ENCODE assay signal across 8 cellular contexts in genomic region chr13:40983269-40983668, GRCh38. TPM values are rescaled to one million over a fixed set of nuclear protein-coding genes. Genes with fewer than 3 reads are reported as not detected.
A peak's percentile ranks its signal among the peaks of the same experiment; 100 is the strongest.
DNase-seq lines count a peak whose midpoint lies in the region; ATAC-seq, FAIRE-seq and TF ChIP-seq lines count a peak whose summit lies in the region.

No MANE protein-coding gene starts in this region.

- no peak overlapping the region for H4K5ac ChIP-seq in IMR-90 (ENCODE audit: low read depth, low read length)

- no peak overlapping the region for H3K4ac ChIP-seq in IMR-90 (ENCODE audit: low read depth, low read length)

- H2AK5ac ChIP-seq in IMR-90 (ENCODE audit: low read depth, low read length) = no peak overlapping the region

- no peak overlapping the region for H2BK20ac ChIP-seq in IMR-90 (ENCODE audit: low read depth, low read length)

- CTCF ChIA-PET in IMR-90 (lab: Yijun Ruan, JAX) = interaction anchor here (1.0 kb wide), 1 partner anchor 9 kb away, joined by 3 read pairs; no protein-coding TSS in a partner anchor

- H3K4me2 ChIP-seq in IMR-90 (ENCODE audit: low read depth, low read length) = peak overlapping the region; percentile 27; the same call in 1 of the 2 replicates

- no TSS peak for BruUV-seq in IMR-90 (replicated peaks; lab: Mats Ljungman, UMichigan)

- H4K8ac ChIP-seq in IMR-90 (ENCODE audit: low read depth in 2 of 2, low read length in 2 of 2) = no peak overlapping the region

- H3K9me3 ChIP-seq in IMR-90 (ENCODE audit: control insufficient read depth, insufficient read depth, low read length) (no peaks in the 10 kb centered on the region), small intestine (ENCODE audit: control insufficient read depth, low read depth) (no peaks in the 10 kb centered on the region)

- H3K4me3 ChIP-seq in IMR-90 (ENCODE audit: insufficient read depth, low read depth, low read length) (no peak overlapping the region), small intestine (ENCODE audit: low read depth in 1 of 2, low read length in 2 of 2) (no peak overlapping the region)

- no peak overlapping the region for H3K14ac ChIP-seq in IMR-90 (replicated peaks; ENCODE audit: low read depth, low read length)

- H3K4me1 ChIP-seq in IMR-90 (ENCODE audit: control insufficient read depth, insufficient read depth, low read length) = peaks cover 5% of the 10 kb centered on the region; the same call in 1 of the 2 replicates
- H3K4me1 ChIP-seq in small intestine (ENCODE audit: control insufficient read depth in 2 of 2, insufficient read depth in 1 of 2, low read depth in 1 of 2, low read length in 1 of 2) = peaks cover 4 to 19% of the 10 kb centered on the region in 2 donors

- H3K27me3 Mint-ChIP-seq in activated T-helper 2 cell treated with anti-CD3 and anti-CD28 coated beads, Interferon-gamma antibody, Interleukin-2, Interleukin-4, amounts not matched to agents 10 μg/mL and 5 μg/mL and 100 μg/mL, durations not matched to agents 14 hours and 24 hours and 36 hours (ENCODE audit: low read depth) = no peaks in the 10 kb centered on the region

- H4K91ac ChIP-seq in IMR-90 (ENCODE audit: insufficient read depth, low read depth, low read length) = no peak overlapping the region

- H2BK5ac ChIP-seq in IMR-90 (ENCODE audit: low read depth, low read length, poor library complexity, severe bottlenecking) = peak overlapping the region; percentile 5

- H3K18ac ChIP-seq in IMR-90 (ENCODE audit: low read depth, low read length) = no peak overlapping the region

- no peak for ATAC-seq in IMR-90 (ENCODE audit: low read depth)
- ATAC-seq in GM21723 (IDR thresholded peaks at IDR 0.05; ENCODE audit: unreplicated experiment) = no peak
- no peak for ATAC-seq in GM21381 (IDR thresholded peaks at IDR 0.05; ENCODE audit: unreplicated experiment)
- ATAC-seq in HG03025 (IDR thresholded peaks at IDR 0.05; ENCODE audit: low FRiP score, unreplicated experiment) = no peak

- dilution Hi-C loops in IMR-90 (cut with HindIII; ENCODE audit: low sequenced_read_pairs, unreplicated experiment) = no loop called here

- no peak for TF ChIP-seq RAD21 in IMR-90 (IDR thresholded peaks at IDR 0.05; ENCODE audit: low read length)

- peaks cover 26 to 56% of the 10 kb centered on the region in 2 experiments for H3K79me1 ChIP-seq in IMR-90 (ENCODE audit: low read depth in 1 of 2, low read length in 2 of 2)

- POLR2A ChIA-PET in IMR-90 (lab: Charles Lee; ENCODE audit: unreplicated experiment) = no interaction called here

- no peak overlapping the region for H3K23ac ChIP-seq in IMR-90 (ENCODE audit: low read depth, low read length)

- no peaks in the 10 kb centered on the region for H3K27me3 ChIP-seq in IMR-90 (ENCODE audit: control insufficient read depth, insufficient read depth, low read length)
- H3K27me3 ChIP-seq in small intestine (ENCODE audit: control insufficient read depth in 2 of 2, insufficient read depth in 2 of 2, low read length in 2 of 2) = no peaks in the 10 kb centered on the region

- peak overlapping the region; percentile 93 for H3K27ac Mint-ChIP-seq in activated T-helper 2 cell treated with anti-CD3 and anti-CD28 coated beads, Interferon-gamma antibody, Interleukin-2, Interleukin-4, amounts not matched to agents 10 μg/mL and 5 μg/mL and 100 μg/mL, durations not matched to agents 14 hours and 24 hours and 36 hours

- H2AK9ac ChIP-seq in IMR-90 (replicated peaks; ENCODE audit: low read depth, low read length, poor library complexity) = no peak overlapping the region

- H3K36me3 Mint-ChIP-seq in activated T-helper 2 cell treated with anti-CD3 and anti-CD28 coated beads, Interferon-gamma antibody, Interleukin-2, Interleukin-4, amounts not matched to agents 10 μg/mL and 5 μg/mL and 100 μg/mL, durations not matched to agents 14 hours and 24 hours and 36 hours (ENCODE audit: low read depth) = peaks cover 40% of the 10 kb centered on the region

- no peaks in the 10 kb centered on the region for H3K9me3 Mint-ChIP-seq in activated T-helper 2 cell treated with anti-CD3 and anti-CD28 coated beads, Interferon-gamma antibody, Interleukin-2, Interleukin-4, amounts not matched to agents 10 μg/mL and 5 μg/mL and 100 μg/mL, durations not matched to agents 14 hours and 24 hours and 36 hours

- no peak for DNase-seq in IMR-90
- DNase-seq in activated T-helper 2 cell treated with anti-CD3 and anti-CD28 coated beads, Interferon-gamma antibody, Interleukin-2, Interleukin-4, amounts not matched to agents 10 μg/mL and 5 μg/mL and 100 μg/mL, durations not matched to agents 14 hours and 24 hours and 36 hours (ENCODE audit: low spot score) = no peak
- peak; percentile 37 for DNase-seq in globus pallidus (ENCODE audit: low spot score)
- DNase-seq in small intestine = no peak
- DNase-seq in NK-92 treated with Interleukin-12 subunit alpha and Interleukin-12 subunit beta, amount 100 ng/mL, for 24 hours (lab: John Stamatoyannopoulos, UW) = no peak

- FAIRE-seq in small intestine (lab: Jason Lieb, UNC) = no peak

- H3K56ac ChIP-seq in IMR-90 (ENCODE audit: extremely low read depth, insufficient read depth, low read length) = no peak overlapping the region

- H3K4me1 Mint-ChIP-seq in activated T-helper 2 cell treated with anti-CD3 and anti-CD28 coated beads, Interferon-gamma antibody, Interleukin-2, Interleukin-4, amounts not matched to agents 10 μg/mL and 5 μg/mL and 100 μg/mL, durations not matched to agents 14 hours and 24 hours and 36 hours (ENCODE audit: low read depth) = peaks cover 67% of the 10 kb centered on the region

- no peak overlapping the region for H2AFZ ChIP-seq in IMR-90 (replicated peaks; ENCODE audit: low read length, poor library complexity)

- TF ChIP-seq CTCF in IMR-90 (conservative IDR thresholded peaks at IDR 0.05; ENCODE audit: low read depth, low read length) = no peak

- in situ Hi-C loops in IMR-90 (cut with MboI; ENCODE audit: low sequenced_read_pairs) = no loop called here

- H3K27ac ChIP-seq in IMR-90 (ENCODE audit: insufficient read depth, low read length) (no peak overlapping the region), small intestine (ENCODE audit: low read depth in 1 of 2, low read length in 1 of 2) (peak overlapping the region; percentile 64 to 88)

- intact Hi-C loops in IMR-90 (cut with micrococcal nuclease) = no loop called here
- intact Hi-C loops in activated T-helper 2 cell treated with anti-CD3 and anti-CD28 coated beads, Interferon-gamma antibody, Interleukin-2, Interleukin-4, amounts not matched to agents 10 μg/mL and 5 μg/mL and 100 μg/mL, durations not matched to agents 14 hours and 24 hours and 36 hours (cut with micrococcal nuclease) = loop anchor here (2.0 to 5.0 kb wide), 4 partner anchors 14 to 196 kb away; partner anchors contain the start of genes SLC25A15 and WBP4

- no peak overlapping the region for H3K9ac ChIP-seq in IMR-90 (ENCODE audit: low read depth, low read length)

- H2BK120ac ChIP-seq in IMR-90 (ENCODE audit: low read depth, low read length) = no peak overlapping the region

- no peak overlapping the region for H2BK15ac ChIP-seq in IMR-90 (ENCODE audit: low read depth, low read length)

- H3K4me3 Mint-ChIP-seq in activated T-helper 2 cell treated with anti-CD3 and anti-CD28 coated beads, Interferon-gamma antibody, Interleukin-2, Interleukin-4, amounts not matched to agents 10 μg/mL and 5 μg/mL and 100 μg/mL, durations not matched to agents 14 hours and 24 hours and 36 hours (ENCODE audit: low read depth) = peak overlapping the region; percentile 70

- H3K9me1 ChIP-seq in IMR-90 (ENCODE audit: insufficient read depth, low read length) = peaks cover 3% of the 10 kb centered on the region

- H3K36me3 ChIP-seq in IMR-90 (ENCODE audit: control insufficient read depth, insufficient read depth, low read length) (peaks cover 5% of the 10 kb centered on the region; the same call in 1 of the 2 replicates), small intestine (ENCODE audit: control insufficient read depth in 2 of 2, insufficient read depth in 2 of 2, low read length in 2 of 2) (no peaks in the 10 kb centered on the region)

- TF ChIP-seq POLR2A in IMR-90 (IDR thresholded peaks at IDR 0.05; ENCODE audit: low read depth, low read length) = no peak

- no CpG with 5 or more reads among the region's 2 CpGs for WGBS in IMR-90 (ENCODE audit: extremely low coverage in 2 of 2, insufficient read length in 1 of 2), 2 experiments
- whole genome bisulfite sequencing in small intestine, 3 donors = 28 to 35% (median 31%) methylated on average over 2 of the region's 2 CpGs

- peaks cover 19% of the 10 kb centered on the region; the same call in 1 of the 2 replicates for H4K20me1 ChIP-seq in IMR-90 (ENCODE audit: insufficient read depth, low read length)

TF ChIP-seq in IMR-90, 13 proteins besides CTCF, POLR2A, EP300 and RAD21:
- no peak for TF ChIP-seq RFX5 (IDR thresholded peaks at IDR 0.05; ENCODE audit: low read depth, low read length)
- no peak for TF ChIP-seq BHLHE40 (IDR thresholded peaks at IDR 0.05; ENCODE audit: low read depth, low read length)
- TF ChIP-seq SMC3 (IDR thresholded peaks at IDR 0.05; ENCODE audit: low read depth, low read length) = no peak
- TF ChIP-seq CEBPB (IDR thresholded peaks at IDR 0.05; ENCODE audit: low read depth, low read length) = no peak
- no peak for TF ChIP-seq CHD1 (IDR thresholded peaks at IDR 0.05; ENCODE audit: low read depth, low read length)
- TF ChIP-seq MAFK (IDR thresholded peaks at IDR 0.05; ENCODE audit: low read depth, low read length) = no peak
- no peak for TF ChIP-seq NFE2L2 (IDR thresholded peaks at IDR 0.05; ENCODE audit: low read depth, low read length)
- no peak for TF ChIP-seq RCOR1 (IDR thresholded peaks at IDR 0.05; ENCODE audit: insufficient replicate concordance, low read length)

RNA-seq across cellular contexts. Expression of gene ELF1, which starts 35.8 kb away (rescaled TPM):
- 27.6 and 36.9 TPM in 2 replicates for total RNA-seq in IMR-90 (2012; rRNA removed)
- polyA plus RNA-seq in IMR-90 (2012; rRNA removed) (23.7 and 25.4 TPM in 2 replicates), small intestine (10 to 100 TPM; 34.3 to 40.8 (median 38.0) TPM)
- polyA plus RNA-seq in IMR-90 (2012; cell fraction: cytosol; rRNA removed) = 11.7 and 15.9 TPM in 2 replicates
- 10.8 and 27.3 TPM in 2 replicates for polyA plus RNA-seq in IMR-90 (2012; cell fraction: nucleus; rRNA removed; ENCODE audit: low replicate concordance)
- 65.3 and 68.1 TPM in 2 replicates for total RNA-seq in activated T-helper 2 cell treated with anti-CD3 and anti-CD28 coated beads, Interferon-gamma antibody, Interleukin-2, Interleukin-4, amounts not matched to agents 10 μg/mL and 5 μg/mL and 100 μg/mL, durations not matched to agents 14 hours and 24 hours and 36 hours
